In genomic region chr2:141714486-141714885, GRCh38 we compare ENCODE assay signal across 18 cellular contexts.
"Had no signal": no experiment of that assay in that cellular context is flagged by ENCODE, and none has a peak within 500 bp of the region (broad histone marks: within the 10 kb centered on the region; RNA-seq: fewer than 3 reads in every experiment).

No MANE protein-coding gene starts in this region.

- H3K36me3 ChIP-seq: cardiac muscle cell, esophagus muscularis mucosa, heart left ventricle, ovary, sigmoid colon, stomach, thoracic aorta had no signal

- DNase-seq: effector memory CD8-positive, alpha-beta T cell; heart left ventricle; hippocampal formation; left colon; mammary epithelial cell; naive thymus-derived CD4-positive, alpha-beta T cell; ovary; retina; sigmoid colon; stimulated activated CD4-positive, alpha-beta T cell treated with anti-CD3 and anti-CD28 coated beads, Interleukin-12 subunit alpha, Interleukin-12 subunit beta, amount 100 ng/mL, for 4 hours; stimulated activated naive CD4-positive, alpha-beta T cell; stomach; trophoblast cell had no signal

- H3K27ac ChIP-seq: cardiac muscle cell, epithelial cell of prostate, esophagus muscularis mucosa, heart left ventricle, ovary, skin epidermis, stomach, thoracic aorta had no signal

- H3K4me1 ChIP-seq: heart left ventricle had no signal

- H3K4me3 ChIP-seq: cardiac muscle cell, esophagus muscularis mucosa, heart left ventricle, ovary, sigmoid colon, skin epidermis, stomach, thoracic aorta had no signal

- ATAC-seq: effector memory CD8-positive, alpha-beta T cell; heart left ventricle; left colon; naive thymus-derived CD4-positive, alpha-beta T cell had no signal

- H3K27me3 ChIP-seq: cardiac muscle cell, esophagus muscularis mucosa, heart left ventricle, ovary, sigmoid colon, stomach had no signal

- H3K9me3 ChIP-seq: esophagus muscularis mucosa, heart left ventricle, ovary, sigmoid colon, stomach, thoracic aorta had no signal
